19 cellular contexts compared by ENCODE assay signal in genomic region chr5:54362992-54363630, GRCh38. TPM values are rescaled to one million over a fixed set of nuclear protein-coding genes. Genes with fewer than 3 reads are reported as not detected.
DNase-seq lines count a peak whose midpoint lies in the region; ATAC-seq and TF ChIP-seq lines count a peak whose summit lies in the region.
"Had no signal": no experiment of that assay in that cellular context is flagged by ENCODE, and none has a peak within 500 bp of the region (broad histone marks: within the 10 kb centered on the region; RNA-seq: fewer than 3 reads in every experiment).

No MANE protein-coding gene starts in this region.

- peak; percentile 37 for DNase-seq in A172 (ENCODE audit: low spot score)
- DNase-seq in EL: peak; percentile 58
- DNase-seq in M059J (ENCODE audit: low read depth): peak; percentile 77
- DNase-seq in foreskin fibroblast: peak; percentile 33 to 44
- DNase-seq in DMS153 treated with DMSO at 0.1 percent for 48 hours (lab: John Stamatoyannopoulos, UW; ENCODE audit: unreplicated experiment): no peak
- DNase-seq in globus pallidus (ENCODE audit: low spot score): no peak
- DNase-seq: Calu3; CD4-positive, CD25-positive, alpha-beta regulatory T cell; DND-41; GOT3; KG1; MG63; NCI-H1092 treated with DMSO at 0.1 percent for 48 hours; NCI-H187; NCI-H446 treated with DMSO at 0.1 percent for 48 hours; NCI-H774; SIG-M5 had no signal

- H3K4me3 ChIP-seq in foreskin fibroblast (ENCODE audit: low read depth in 1 of 2, low read length in 2 of 2): no peak overlapping the region
- H3K4me3 ChIP-seq: MG63 had no signal

- ATAC-seq in GM21423 (IDR thresholded peaks at IDR 0.05; ENCODE audit: unreplicated experiment) (no peak), GM18517 (IDR thresholded peaks at IDR 0.05; ENCODE audit: unreplicated experiment) (no peak)

- no peak for TF ChIP-seq CTCF in foreskin fibroblast (IDR thresholded peaks at IDR 0.05; ENCODE audit: low read depth, low read length)

RNA-seq across cellular contexts. Expression of gene ARL15, which starts 52.7 kb away (rescaled TPM):
- total RNA-seq in A172 (2014; rRNA removed; shearing (Covaris generic)): 28.3 and 29.7 TPM in 2 replicates
- 7.9 and 20.6 TPM in 2 replicates for total RNA-seq in M059J (2014; rRNA removed; shearing (Covaris generic))

Comparison
In these comparisons a context has a peak if more than half of its experiments do, and no peak if none do; other contexts are left out.
1. DNase-seq: peak in A172 (single experiment), EL (single experiment), M059J (single experiment) and foreskin fibroblast (2 of 2); none in DMS153 treated with DMSO at 0.1 percent for 48 hours (single experiment) and globus pallidus (single experiment).